In genomic region chr1:221839794-221840395, GRCh38 we compare ENCODE assay signal across 8 cellular contexts.
A peak's percentile ranks its signal among the peaks of the same experiment; 100 is the strongest.
DNase-seq lines count a peak whose midpoint lies in the region; ATAC-seq, FAIRE-seq and TF ChIP-seq lines count a peak whose summit lies in the region.

No MANE protein-coding gene starts in this region.

- CTCF ChIA-PET in HepG2 (lab: Yijun Ruan, JAX; ENCODE audit: low intra/inter-chr PET ratio, low total read pairs), result no interaction called here

- TF ChIP-seq POLR2A in HepG2 (IDR thresholded peaks at IDR 0.05; ENCODE audit: insufficient read depth in 1 of 2, low read depth in 2 of 2, low read length in 2 of 2), result no peak

- H3K36me3 ChIP-seq in SJSA1 (no peaks in the 10 kb centered on the region), HepG2 (replicated peaks in 1 of 2; ENCODE audit: control insufficient read depth in 1 of 2, insufficient read depth in 2 of 2, low read length in 2 of 2) (no peaks in the 10 kb centered on the region)

- H3K36me3 Mint-ChIP-seq in activated naive CD8-positive, alpha-beta T cell, result no peaks in the 10 kb centered on the region

- TF ChIP-seq RAD21 in HepG2 (CRISPR knock-in tag; IDR thresholded peaks at IDR 0.05), result no peak

- in situ Hi-C loops in HepG2 (cut with HindIII; ENCODE audit: extremely low pct_ligation_motif_present, low pct_unique_long_range_greater_than_20kb), result no loop called here

- H3K27ac ChIP-seq in SJSA1 (peak overlapping the region; percentile 56), HepG2 (ENCODE audit: extremely low read length, insufficient read depth, low read length) (no peak overlapping the region)

- H4K20me1 ChIP-seq in HepG2 (ENCODE audit: insufficient read depth, low read length), result no peaks in the 10 kb centered on the region

- H3K27me3 Mint-ChIP-seq in activated naive CD8-positive, alpha-beta T cell, result peaks cover 1% of the 10 kb centered on the region

- H3K4me1 ChIP-seq in SJSA1 (replicated peaks) (peaks cover 37% of the 10 kb centered on the region), HepG2 (ENCODE audit: insufficient read depth, low read length) (no peaks in the 10 kb centered on the region)

- H3K4me2 ChIP-seq in HepG2 (ENCODE audit: low read depth, low read length), result no peak overlapping the region

- no peaks in the 10 kb centered on the region for H3K9me3 Mint-ChIP-seq in activated naive CD8-positive, alpha-beta T cell (ENCODE audit: low read depth)

- 12% methylated on average over 4 of the region's 7 CpGs for WGBS in HepG2 (ENCODE audit: low lambda C conversion rate)

- FAIRE-seq in GM18507 (lab: Jason Lieb, UNC) (peak; percentile 94), HepG2 (lab: Jason Lieb, UNC) (no peak)

- H2AFZ ChIP-seq in HepG2 (ENCODE audit: low read length), result no peak overlapping the region

- DNase-seq in GM18507 (ENCODE audit: extremely low spot score, insufficient read length, low read depth) (peak; percentile 28), SJSA1 (ENCODE audit: low read depth in 1 of 2, low spot score in 2 of 2) (peak; percentile 75 to 90), HepG2 (ENCODE audit: low spot score) (peak; percentile 26), 8988T (no peak), middle frontal gyrus (ENCODE audit: extremely low spot score, low spot score) (no peak)
- DNase-seq in stimulated activated CD8-positive, alpha-beta memory T cell treated with anti-CD3 and anti-CD28 coated beads, Interleukin-7, amount 100 ng/mL, for 48 hours (ENCODE audit: extremely low read depth in 1 of 2, low read depth in 1 of 2), result peak; percentile 59 to 84

- no peak overlapping the region for H3K9ac ChIP-seq in HepG2 (ENCODE audit: insufficient read depth, low read depth, low read length)

- peak overlapping the region; percentile 40 for H3K4me3 Mint-ChIP-seq in activated naive CD8-positive, alpha-beta T cell

- BruUV-seq in HepG2 (replicated peaks; lab: Mats Ljungman, UMichigan), result no TSS peak

- peak overlapping the region; percentile 96 for H3K27ac Mint-ChIP-seq in activated naive CD8-positive, alpha-beta T cell

- intact Hi-C loops in HepG2 (cut with micrococcal nuclease; ENCODE audit: unreplicated experiment), result loop anchor here (10.0 kb wide), 1 partner anchor 545 kb away; no protein-coding TSS in a partner anchor

- no peaks in the 10 kb centered on the region for H3K79me2 ChIP-seq in HepG2 (ENCODE audit: insufficient read depth, low read length)

- no peak overlapping the region for H3K4me3 ChIP-seq in SJSA1
- no peak overlapping the region for H3K4me3 ChIP-seq in HepG2 (replicated peaks in 1 of 3; ENCODE audit: insufficient read depth in 1 of 3, low read depth in 2 of 3, low read length in 3 of 3)

- TF ChIP-seq EP300 in HepG2 (IDR thresholded peaks at IDR 0.05; ENCODE audit: low read depth in 2 of 2, low read length in 2 of 2) (no peak; a peak in 1 of 4 replicates), HepG2 (CRISPR knock-in tag; IDR thresholded peaks at IDR 0.05; ENCODE audit: borderline replicate concordance) (no peak)

- H3K9me3 ChIP-seq in SJSA1 (replicated peaks), result no peaks in the 10 kb centered on the region
- no peaks in the 10 kb centered on the region for H3K9me3 ChIP-seq in HepG2 (ENCODE audit: low read length)

- H3K4me1 Mint-ChIP-seq in activated naive CD8-positive, alpha-beta T cell (ENCODE audit: low read depth), result peaks cover 37% of the 10 kb centered on the region

- ATAC-seq in HG02870 (IDR thresholded peaks at IDR 0.05; ENCODE audit: unreplicated experiment) (peak; percentile 79), HepG2 (peak; percentile 23; the same call in 1 of the 3 replicates)

- no peaks in the 10 kb centered on the region for H3K27me3 ChIP-seq in SJSA1 (replicated peaks)
- no peaks in the 10 kb centered on the region for H3K27me3 ChIP-seq in HepG2 (ENCODE audit: control insufficient read depth in 1 of 2, insufficient read depth in 2 of 2, low read length in 2 of 2)

- POLR2A ChIA-PET in HepG2 (lab: Yijun Ruan, JAX), result no interaction called here

- TF ChIP-seq CTCF in HepG2 (CRISPR knock-in tag; IDR thresholded peaks at IDR 0.05), result no peak

TF ChIP-seq in HepG2, 621 proteins besides CTCF, POLR2A, EP300 and RAD21:
- peak; percentile 77; the same call in 1 of the 2 replicates for TF ChIP-seq ZNF652 (CRISPR knock-in tag; IDR thresholded peaks at IDR 0.05; ENCODE audit: borderline replicate concordance, low read depth)
- no peak for TF ChIP-seq NFATC3 (CRISPR knock-in tag; IDR thresholded peaks at IDR 0.05)
- peak; percentile 56 for TF ChIP-seq MNT (IDR thresholded peaks at IDR 0.05)
- TF ChIP-seq ATF4 (CRISPR knock-in tag; IDR thresholded peaks at IDR 0.05), result peak in 1 of 2 experiments; percentile 78; a peak in 2 of 4 replicates
- TF ChIP-seq FOSL2 (CRISPR knock-in tag; IDR thresholded peaks at IDR 0.05), result peak; percentile 83
- peak; percentile 12 for TF ChIP-seq SKI (IDR thresholded peaks at IDR 0.05; ENCODE audit: partially characterized antibody)
- TF ChIP-seq MAX (IDR thresholded peaks at IDR 0.05), result peak; percentile 45; the same call in 1 of the 2 replicates
- TF ChIP-seq SYNCRIP (IDR thresholded peaks at IDR 0.05; ENCODE audit: insufficient read depth, low read depth, low read length), result no peak
- TF ChIP-seq TFE3 (CRISPR knock-in tag; IDR thresholded peaks at IDR 0.05), result peak; percentile 48; the same call in 1 of the 2 replicates

Comparison
In these comparisons a context has a peak if more than half of its experiments do, and no peak if none do; other contexts are left out.
1. DNase-seq: peak in GM18507 (single experiment), SJSA1 (2 of 2), HepG2 (single experiment) and stimulated activated CD8-positive, alpha-beta memory T cell treated with anti-CD3 and anti-CD28 coated beads, Interleukin-7, amount 100 ng/mL, for 48 hours (2 of 2); none in 8988T (single experiment) and middle frontal gyrus (single experiment).